In the genomic region with DNA sequence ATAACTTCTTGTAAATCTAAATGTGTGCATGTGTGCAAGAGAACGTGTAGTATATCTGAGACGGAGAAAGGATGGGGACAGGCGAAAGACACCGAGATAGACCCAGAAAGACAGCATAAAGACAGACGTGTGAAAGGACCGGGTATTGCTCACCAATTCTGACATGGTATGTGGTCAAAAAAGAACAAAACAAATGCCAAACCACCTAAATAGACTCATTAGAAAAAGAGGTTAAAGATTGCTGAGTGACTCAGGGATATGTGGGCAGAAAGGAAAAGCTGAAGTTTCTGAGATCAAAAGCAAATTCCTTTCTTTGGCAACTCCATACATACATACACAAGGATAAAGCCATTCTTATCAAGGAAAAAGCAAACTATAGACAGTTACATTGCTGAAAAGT, we compare ENCODE assay signal across 12 cellular contexts.
A peak's percentile ranks its signal among the peaks of the same experiment; 100 is the strongest.
DNase-seq lines count a peak whose midpoint lies in the region; ATAC-seq and TF ChIP-seq lines count a peak whose summit lies in the region.
"Had no signal": no experiment of that assay in that cellular context is flagged by ENCODE, and none has a peak within 500 bp of the region (broad histone marks: within the 10 kb centered on the region; RNA-seq: fewer than 3 reads in every experiment).

No MANE protein-coding gene starts in this region.

- H3K4me3 ChIP-seq in PC-3 (ENCODE audit: low read length) (no peak overlapping the region), choroid plexus epithelial cell (ENCODE audit: low read depth, low read length) (no peak overlapping the region)
- H3K4me3 ChIP-seq: K562 had no signal

- H3K79me2 ChIP-seq in PC-3 (ENCODE audit: low read length) = no peaks in the 10 kb centered on the region

- no peaks in the 10 kb centered on the region for H4K20me1 ChIP-seq in PC-3 (ENCODE audit: low read length)

- peak overlapping the region; percentile 53 for H3K27ac Mint-ChIP-seq in progenitor cell of endocrine pancreas
- H3K27ac Mint-ChIP-seq: T-helper 17 cell had no signal

- H3K36me3 Mint-ChIP-seq in progenitor cell of endocrine pancreas (ENCODE audit: insufficient read depth) = no peaks in the 10 kb centered on the region

- H3K9ac ChIP-seq in PC-3 (ENCODE audit: low read length) = no peak overlapping the region; the same call in 1 of the 2 replicates

- peaks cover 45% of the 10 kb centered on the region for H3K4me1 ChIP-seq in PC-3 (ENCODE audit: insufficient read depth, low read length)

- BruUV-seq in PC-3 (replicated peaks; lab: Mats Ljungman, UMichigan) = no TSS peak

- H3K27me3 Mint-ChIP-seq in progenitor cell of endocrine pancreas = no peaks in the 10 kb centered on the region
- H3K27me3 Mint-ChIP-seq: T-helper 17 cell had no signal

- H2AFZ ChIP-seq in PC-3 (ENCODE audit: low read length) = no peak overlapping the region; the same call in 1 of the 2 replicates

- no peak; the same call in 1 of the 2 replicates for ATAC-seq in PC-3
- ATAC-seq: K562, T-helper 17 cell had no signal

- intact Hi-C loops in PC-3 (cut with micrococcal nuclease) = loop anchor here (5.0 kb wide), 2 partner anchors 61 to 179 kb away; a partner anchor contains a TSS

- H3K9me3 ChIP-seq in PC-3 (ENCODE audit: low read length) = no peaks in the 10 kb centered on the region

- H3K4me1 Mint-ChIP-seq in progenitor cell of endocrine pancreas (ENCODE audit: low read depth) = peaks cover 31% of the 10 kb centered on the region

- DNase-seq in COLO829 (ENCODE audit: low spot score) = peak; percentile 75
- peak; percentile 64 for DNase-seq in PC-3
- DNase-seq in choroid plexus epithelial cell (ENCODE audit: low read depth) = peak; percentile 40
- DNase-seq in progenitor cell of endocrine pancreas (ENCODE audit: low spot score, unreplicated experiment) = no peak
- DNase-seq in HPDE6-E6E7 (ENCODE audit: extremely low spot score) = no peak
- no peak for DNase-seq in GM13977 (ENCODE audit: low spot score)
- no peak for DNase-seq in NCI-H1436 (lab: John Stamatoyannopoulos, UW)
- no peak for DNase-seq in HUDEP-2 (lab: John Stamatoyannopoulos, UW; ENCODE audit: unreplicated experiment in 76 of 76)
- DNase-seq: NCI-H2081 treated with DMSO at 0.1 percent for 48 hours; NK-92 treated with Interleukin-12 subunit alpha and Interleukin-12 subunit beta, amount 100 ng/mL, for 24 hours; T-helper 17 cell had no signal

- H3K27me3 ChIP-seq in PC-3 (ENCODE audit: low read length) = no peaks in the 10 kb centered on the region

- H3K36me3 ChIP-seq in PC-3 (ENCODE audit: low read depth, low read length) = no peaks in the 10 kb centered on the region

- no peaks in the 10 kb centered on the region for H3K9me3 Mint-ChIP-seq in progenitor cell of endocrine pancreas (ENCODE audit: low read depth)

- CTCF ChIA-PET in PC-3 (lab: Charles Lee) = no interaction called here

- H3F3A ChIP-seq in PC-3 (ENCODE audit: low read length, unreplicated experiment) = peaks cover 11% of the 10 kb centered on the region

- H3K4me2 ChIP-seq in PC-3 (ENCODE audit: low read length) = peak overlapping the region; percentile 46

- H3K9me2 ChIP-seq in PC-3 (replicated peaks; ENCODE audit: low read length) = no peaks in the 10 kb centered on the region

- TF ChIP-seq CTCF in PC-3 (conservative IDR thresholded peaks at IDR 0.05; ENCODE audit: low read depth, low read length) (no peak), choroid plexus epithelial cell (conservative IDR thresholded peaks at IDR 0.05; ENCODE audit: low read depth, low read length) (no peak), progenitor cell of endocrine pancreas (IDR thresholded peaks at IDR 0.05; ENCODE audit: unreplicated experiment) (no peak), GM13977 (IDR thresholded peaks at IDR 0.05; ENCODE audit: extremely low read depth, insufficient read depth, missing control alignments) (no peak)

- peak overlapping the region; percentile 57 for H3K27ac ChIP-seq in PC-3 (ENCODE audit: low read length)

- POLR2A ChIA-PET in PC-3 (lab: Charles Lee; ENCODE audit: unreplicated experiment) = interaction anchor here (0.6 kb wide), 1 partner anchor 43 kb away, joined by 4 read pairs; no protein-coding TSS in a partner anchor

- no peak overlapping the region for H3K4me3 Mint-ChIP-seq in progenitor cell of endocrine pancreas (ENCODE audit: low read depth)
- H3K4me3 Mint-ChIP-seq: T-helper 17 cell had no signal

- in situ Hi-C loops in GM13977 (cut with MboI; ENCODE audit: low pct_unique_long_range_greater_than_20kb, low sequenced_read_pairs, unreplicated experiment) = no loop called here

Comparison
In these comparisons a context has a peak if more than half of its experiments do, and no peak if none do; other contexts are left out.
1. DNase-seq: peak in COLO829 (single experiment), PC-3 (single experiment) and choroid plexus epithelial cell (single experiment); none in progenitor cell of endocrine pancreas (single experiment), HPDE6-E6E7 (single experiment), GM13977 (single experiment), NCI-H1436 (single experiment) and HUDEP-2 (0 of 76).